8 cellular contexts compared by ENCODE assay signal in the genomic region with DNA sequence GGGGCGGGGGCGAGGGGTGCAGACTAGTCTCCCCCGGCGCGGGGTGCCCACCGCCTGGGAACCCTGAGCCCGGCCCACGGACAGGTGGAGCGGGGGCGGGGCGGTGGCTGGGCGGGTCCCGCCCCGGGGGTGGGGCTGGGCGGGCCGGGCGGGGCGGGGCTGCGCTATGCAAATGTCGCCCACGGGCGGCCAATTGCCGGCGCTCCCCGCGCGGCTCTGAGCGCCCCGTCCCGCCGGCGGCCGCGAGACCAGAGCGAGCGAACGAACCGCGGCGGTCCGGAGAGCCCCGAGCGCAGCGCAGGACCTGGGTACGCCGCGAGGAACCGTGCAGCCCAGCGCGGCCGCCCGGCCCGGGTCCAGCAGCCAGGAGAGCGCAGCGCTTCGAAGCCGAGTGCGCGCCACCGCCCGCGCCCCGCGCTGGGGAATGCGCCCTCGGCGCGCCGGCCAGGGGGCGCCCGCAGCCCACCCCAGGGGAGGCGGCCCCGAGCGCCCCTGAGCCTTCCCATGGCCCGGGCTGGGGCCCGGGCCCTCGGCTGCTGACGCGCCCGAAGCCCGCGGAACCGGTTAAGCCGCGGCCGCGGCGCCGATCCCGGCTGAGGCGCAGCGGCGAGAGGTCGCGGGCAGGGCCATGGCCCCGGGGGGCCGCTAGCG. TPM values are rescaled to one million over a fixed set of nuclear protein-coding genes. Genes with fewer than 3 reads are reported as not detected.
A peak's percentile ranks its signal among the peaks of the same experiment; 100 is the strongest.
DNase-seq lines count a peak whose midpoint lies in the region; ATAC-seq and TF ChIP-seq lines count a peak whose summit lies in the region.

TSS of gene SEMA3F (plus strand) at position 485 of the 651 bp plus-strand sequence. CDS start 4,299 bp downstream, outside the sequence.

- peak in 1 of 2 experiments; percentile 41; a peak in 2 of 4 replicates for TF ChIP-seq CTCF in GM23338 (conservative IDR thresholded peaks at IDR 0.05; ENCODE audit: low read depth in 2 of 2)

- H2BK15ac ChIP-seq in mesenchymal stem cell (ENCODE audit: low read depth, poor library complexity, severe bottlenecking), result peak within 1 kb of the TSS; percentile 45

- 0% methylated on average over 21 of the region's 98 CpGs for WGBS in mesenchymal stem cell

- peaks cover 11% of the 10 kb centered on the region; the same call in 1 of the 3 replicates for H3K36me3 Mint-ChIP-seq in GM23338 (ENCODE audit: low read depth)

- H4K20me1 ChIP-seq in GM23338 (replicated peaks; ENCODE audit: insufficient read depth), result 0 out of 2 replicates have a peak, but pooled peaks cover 7% of the 10 kb centered on the region

- peak within 1 kb of the TSS in 1 of 2 experiments; percentile 57 for H3K4ac ChIP-seq in mesenchymal stem cell (ENCODE audit: low read depth in 1 of 2, low read length in 2 of 2)

- peak within 1 kb of the TSS in 1 of 2 experiments; percentile 51 for H3K23ac ChIP-seq in mesenchymal stem cell (ENCODE audit: low read length in 2 of 2)

- H3K27ac Mint-ChIP-seq in GM23338, result no peak within 1 kb of the TSS

- H2AK5ac ChIP-seq in mesenchymal stem cell (ENCODE audit: low read length, severe bottlenecking), result no peak within 1 kb of the TSS

- DNase-seq in GM03348 (ENCODE audit: low spot score) (peak; percentile 95), GM23338 (ENCODE audit: low spot score) (peak; percentile 78), NCI-H128 (lab: John Stamatoyannopoulos, UW; ENCODE audit: unreplicated experiment) (peak; percentile 29), mesenchymal stem cell (peak; percentile 74)
- peak; percentile 56 to 61 for DNase-seq in activated CD4-positive, alpha-beta T cell treated with anti-CD3 and anti-CD28 coated beads, Interleukin-2, amount 50 U/mL, for 48 hours
- peak; percentile 62 for DNase-seq in effector CD8-positive, alpha-beta T cell (lab: John Stamatoyannopoulos, UW)
- DNase-seq in stimulated activated CD8-positive, alpha-beta memory T cell treated with anti-CD3 and anti-CD28 coated beads, Interleukin-15, amount 100 ng/mL, for 1 hour (ENCODE audit: low read depth), result peak; percentile 20

- H3K18ac ChIP-seq in mesenchymal stem cell (ENCODE audit: low read depth in 1 of 2, low read length in 2 of 2), result peak within 1 kb of the TSS; percentile 12 to 52

- no peaks in the 10 kb centered on the region for H3K9me3 Mint-ChIP-seq in GM23338

- H3K14ac ChIP-seq in mesenchymal stem cell (ENCODE audit: low read length in 2 of 2), result peak within 1 kb of the TSS in 1 of 2 experiments; percentile 84

- peaks cover 32% of the 10 kb centered on the region for H3K79me2 ChIP-seq in GM23338 (replicated peaks; ENCODE audit: insufficient read depth)

- H3K27ac ChIP-seq in GM23338 (ENCODE audit: low read depth) (no peak within 1 kb of the TSS), mesenchymal stem cell (ENCODE audit: low read length, poor library complexity, severe bottlenecking) (no peak within 1 kb of the TSS)

- peaks cover 72% of the 10 kb centered on the region for H3K4me1 Mint-ChIP-seq in GM23338

- no peak within 1 kb of the TSS for H3K9ac ChIP-seq in mesenchymal stem cell (ENCODE audit: low read length)

- no peak within 1 kb of the TSS for H2BK120ac ChIP-seq in mesenchymal stem cell (ENCODE audit: low read depth, low read length)

- peaks cover 3% of the 10 kb centered on the region for H3K79me1 ChIP-seq in mesenchymal stem cell (replicated peaks; ENCODE audit: low read length, poor library complexity, severe bottlenecking)

- H3K9me3 ChIP-seq in mesenchymal stem cell (ENCODE audit: control insufficient read depth, low read length), result no peaks in the 10 kb centered on the region

- H3K4me1 ChIP-seq in GM23338 (ENCODE audit: insufficient read depth) (peaks cover 50% of the 10 kb centered on the region), mesenchymal stem cell (ENCODE audit: control insufficient read depth, insufficient read depth, low read depth, low read length) (peaks cover 36% of the 10 kb centered on the region)

- no peak within 1 kb of the TSS for H2BK5ac ChIP-seq in mesenchymal stem cell (ENCODE audit: low read depth, low read length, poor library complexity, severe bottlenecking)

- H4K91ac ChIP-seq in mesenchymal stem cell (ENCODE audit: low read length), result peak within 1 kb of the TSS; percentile 39

- H3K9me2 ChIP-seq in GM23338 (ENCODE audit: insufficient read depth), result no peaks in the 10 kb centered on the region; the same call in 1 of the 2 replicates

- peak within 1 kb of the TSS; percentile 99 for H3K4me2 ChIP-seq in GM23338
- H3K4me2 ChIP-seq in mesenchymal stem cell (ENCODE audit: low read length, poor library complexity, severe bottlenecking), result peak within 1 kb of the TSS; percentile 66

- no peak within 1 kb of the TSS for H4K8ac ChIP-seq in mesenchymal stem cell (ENCODE audit: low read length)

- H3K4me3 ChIP-seq in GM23338 (peak within 1 kb of the TSS; percentile 91), mesenchymal stem cell (ENCODE audit: insufficient read depth in 1 of 2, low read depth in 1 of 2, low read length in 2 of 2) (peak within 1 kb of the TSS; percentile 47 to 64)

- H2AFZ ChIP-seq in GM23338 (peak within 1 kb of the TSS; percentile 74; the same call in 1 of the 2 replicates), mesenchymal stem cell (ENCODE audit: low read depth, low read length) (no peak within 1 kb of the TSS)

- H3F3A ChIP-seq in GM23338 (replicated peaks; ENCODE audit: low read depth), result peaks cover 9% of the 10 kb centered on the region; the same call in 1 of the 2 replicates

- H3K4me3 Mint-ChIP-seq in GM23338, result peak within 1 kb of the TSS; percentile 89

- H2BK12ac ChIP-seq in mesenchymal stem cell (ENCODE audit: low read length in 2 of 2), result peak within 1 kb of the TSS in 1 of 2 experiments; percentile 37

- H3K36me3 ChIP-seq in GM23338 (ENCODE audit: insufficient read depth) (no peaks in the 10 kb centered on the region), mesenchymal stem cell (ENCODE audit: control insufficient read depth in 1 of 2, insufficient read depth in 2 of 2, low read depth in 1 of 2, low read length in 2 of 2) (peaks cover 0 to 6% of the 10 kb centered on the region in 2 experiments)

- H3K27me3 ChIP-seq in GM23338 (ENCODE audit: insufficient read depth) (peaks cover 21% of the 10 kb centered on the region), mesenchymal stem cell (ENCODE audit: control insufficient read depth in 1 of 2, insufficient read depth in 1 of 2, low read length in 2 of 2) (peaks cover 37 to 57% of the 10 kb centered on the region in 2 experiments)

- H3K27me3 Mint-ChIP-seq in GM23338 (ENCODE audit: insufficient read depth, low read depth, poor library complexity), result peaks cover 31% of the 10 kb centered on the region

- ATAC-seq in GM23338 (peak; percentile 20), GM21576 (IDR thresholded peaks at IDR 0.05; ENCODE audit: unreplicated experiment) (no peak)

TF ChIP-seq in GM23338, 12 proteins besides CTCF, POLR2A, EP300 and RAD21:
- TF ChIP-seq POLR2AphosphoS5 (IDR thresholded peaks at IDR 0.05; ENCODE audit: low read depth), result peak; percentile 51
- TF ChIP-seq NANOG (IDR thresholded peaks at IDR 0.05; ENCODE audit: borderline replicate concordance), result no peak
TF ChIP-seq in GM23338: peak in this region for 1.

RNA-seq across cellular contexts. Expression of gene SEMA3F, which starts in this region (rescaled TPM):
- 32.6 and 67.6 TPM in 2 replicates for total RNA-seq in GM23338 (2014; rRNA removed; shearing (Covaris generic))
- 2.3 and 2.8 TPM in 2 replicates for polyA plus RNA-seq in GM23338 (2016; fragmentation: Nextera tagmentation; extraction: Ambion mirVana)
- polyA plus RNA-seq in mesenchymal stem cell (2013, experiment 1 of 2), result 23.6 TPM
- polyA plus RNA-seq in mesenchymal stem cell (2013, experiment 2 of 2), result 23.0 TPM

Comparison
In these comparisons a context has a peak if more than half of its experiments do, and no peak if none do; other contexts are left out.
1. DNase-seq: peak in every context shown above with its lines; median percentile 95 in GM03348; 78 in GM23338; 74 in mesenchymal stem cell; 62 in effector CD8-positive, alpha-beta T cell; 58 in activated CD4-positive, alpha-beta T cell treated with anti-CD3 and anti-CD28 coated beads, Interleukin-2, amount 50 U/mL, for 48 hours; 29 in NCI-H128; 20 in stimulated activated CD8-positive, alpha-beta memory T cell treated with anti-CD3 and anti-CD28 coated beads, Interleukin-15, amount 100 ng/mL, for 1 hour.